ENCODE assay signal across 21 cellular contexts in genomic region chr2:16051841-16052564, GRCh38.
A peak's percentile ranks its signal among the peaks of the same experiment; 100 is the strongest.
DNase-seq lines count a peak whose midpoint lies in the region; ATAC-seq, FAIRE-seq and TF ChIP-seq lines count a peak whose summit lies in the region.
"Had no signal": no experiment of that assay in that cellular context is flagged by ENCODE, and none has a peak within 500 bp of the region (broad histone marks: within the 10 kb centered on the region; RNA-seq: fewer than 3 reads in every experiment).

No MANE protein-coding gene starts in this region.

- no peak for ATAC-seq in HG03159 (IDR thresholded peaks at IDR 0.05; ENCODE audit: unreplicated experiment)
- no peak for ATAC-seq in right cardiac atrium
- ATAC-seq: A549; CD8-positive, alpha-beta T cell had no signal

- CTCF ChIA-PET in H1 (lab: Charles Lee; ENCODE audit: partially characterized antibody) = interaction anchor here (1.2 to 2.9 kb wide), 2 partner anchors 10 to 17 kb away, joined by 3 to 19 read pairs; no protein-coding TSS in a partner anchor

- peaks cover 38% of the 10 kb centered on the region for H3K4me1 ChIP-seq in BE2C
- peaks cover 0 to 8% (median 5%) of the 10 kb centered on the region in 4 experiments; a peak in 4 of 7 replicates for H3K4me1 ChIP-seq in H1 (replicated peaks in 1 of 4; ENCODE audit: control insufficient read depth in 3 of 4, insufficient read depth in 4 of 4, low read length in 3 of 4)
- peaks cover 4% of the 10 kb centered on the region for H3K4me1 ChIP-seq in smooth muscle cell (ENCODE audit: low read depth)
- peaks cover 4% of the 10 kb centered on the region for H3K4me1 ChIP-seq in right cardiac atrium (ENCODE audit: control insufficient read depth, insufficient read depth, low read length)
- H3K4me1 ChIP-seq: A549 had no signal

- H3K23ac ChIP-seq in H1 (ENCODE audit: insufficient read length) = no peak overlapping the region

- no peak overlapping the region for H2AK5ac ChIP-seq in H1 (ENCODE audit: low read depth, low read length)

- H3K14ac ChIP-seq in H1 (ENCODE audit: insufficient read length) = no peak overlapping the region

- no peak overlapping the region for H4K5ac ChIP-seq in H1 (ENCODE audit: insufficient read length, low read depth, low read length)

- H3K79me2 ChIP-seq in H1 (ENCODE audit: control insufficient read depth in 1 of 2, insufficient read depth in 2 of 2, low read length in 2 of 2) = no peaks in the 10 kb centered on the region
- no peaks in the 10 kb centered on the region for H3K79me2 ChIP-seq in smooth muscle cell (ENCODE audit: low read depth)

- no peak for FAIRE-seq in H1 (lab: Jason Lieb, UNC)
- FAIRE-seq: A549, G401.6, GM12892 had no signal

- TF ChIP-seq CTCF in BE2C (IDR thresholded peaks at IDR 0.05; ENCODE audit: low read depth, low read length) = no peak
- TF ChIP-seq CTCF in H1 (IDR thresholded peaks at IDR 0.05; ENCODE audit: control extremely low read depth in 1 of 3, insufficient read depth in 1 of 3, low read depth in 1 of 3, low read length in 3 of 3) = no peak
- no peak for TF ChIP-seq CTCF in smooth muscle cell (IDR thresholded peaks at IDR 0.05; ENCODE audit: borderline replicate concordance, insufficient read depth, poor library complexity, severe bottlenecking)

- H2BK5ac ChIP-seq in H1 (ENCODE audit: low read depth, low read length) = no peak overlapping the region

- no peaks in the 10 kb centered on the region for H3K23me2 ChIP-seq in H1 (ENCODE audit: low read depth, low read length)

- POLR2A ChIA-PET in H1 (lab: Charles Lee; ENCODE audit: partially characterized antibody) = interaction anchor here (1.7 kb wide), 1 partner anchor 112 kb away, joined by 6 read pairs; the partner anchor contains the start of gene MYCN

- intact Hi-C loops in right cardiac atrium (cut with DNase I) = no loop called here

- H3K18ac ChIP-seq in H1 (ENCODE audit: extremely low read depth, low read length) = no peak overlapping the region

- no peak overlapping the region for H3K4me3 ChIP-seq in BE2C (ENCODE audit: low read depth, low read length)
- no peak overlapping the region for H3K4me3 ChIP-seq in H1 (ENCODE audit: extremely low read depth in 1 of 4, insufficient read depth in 2 of 4, low read depth in 3 of 4, low read length in 4 of 4)
- no peak overlapping the region for H3K4me3 ChIP-seq in smooth muscle cell
- H3K4me3 ChIP-seq in right cardiac atrium (ENCODE audit: low read length) = no peak overlapping the region
- H3K4me3 ChIP-seq: A549, BLaER1 had no signal

- no peak for TF ChIP-seq POLR2A in H1 (IDR thresholded peaks at IDR 0.05; ENCODE audit: control extremely low read depth in 1 of 2, low read depth in 2 of 2, low read length in 2 of 2)

- DNase-seq in BE2C = peak; percentile 98
- DNase-seq in SK-N-DZ (ENCODE audit: low spot score) = peak; percentile 95
- no peak for DNase-seq in H1 (ENCODE audit: low read depth in 1 of 2, low spot score in 2 of 2)
- no peak for DNase-seq in smooth muscle cell (lab: John Stamatoyannopoulos, UW; ENCODE audit: unreplicated experiment)
- no peak for DNase-seq in T1000 (lab: John Stamatoyannopoulos, UW)
- no peak for DNase-seq in right cardiac atrium
- DNase-seq: 8988T; ACHN; CD4-positive, CD25-positive, alpha-beta regulatory T cell; CD8-positive, alpha-beta T cell; DND-41; GOT3; H7; HCEC 1CT had no signal

- no peaks in the 10 kb centered on the region for H3F3A ChIP-seq in smooth muscle cell (ENCODE audit: low read depth)

- no peak for TF ChIP-seq RAD21 in H1 (IDR thresholded peaks at IDR 0.05 in 1 of 2, conservative IDR thresholded peaks at IDR 0.05 in 1 of 2; ENCODE audit: low read depth in 2 of 2, low read length in 2 of 2)

- H3K4me2 ChIP-seq in H1 (ENCODE audit: insufficient read depth in 1 of 2, low read depth in 2 of 2, low read length in 2 of 2) (no peak overlapping the region), smooth muscle cell (no peak overlapping the region)
- H3K4me2 ChIP-seq: A549, BLaER1 had no signal

- H2BK15ac ChIP-seq in H1 (ENCODE audit: low read length) = peak overlapping the region; percentile 76; the same call in 1 of the 2 replicates

- H2AFZ ChIP-seq in H1 (ENCODE audit: low read length) = no peak overlapping the region
- no peak overlapping the region for H2AFZ ChIP-seq in smooth muscle cell (ENCODE audit: low read depth)

- H3K36me3 ChIP-seq in BE2C = no peaks in the 10 kb centered on the region
- H3K36me3 ChIP-seq in H1 (ENCODE audit: control insufficient read depth in 2 of 4, insufficient read depth in 4 of 4, low read length in 3 of 4) = no peaks in the 10 kb centered on the region
- H3K36me3 ChIP-seq in smooth muscle cell (ENCODE audit: low read depth) = no peaks in the 10 kb centered on the region
- H3K36me3 ChIP-seq: BLaER1 had no signal

- no peaks in the 10 kb centered on the region for H3K79me1 ChIP-seq in H1 (ENCODE audit: low read depth, low read length)

- H3K9me3 ChIP-seq in BE2C (peaks cover 13% of the 10 kb centered on the region), H1 (ENCODE audit: insufficient read depth in 2 of 2, low read depth in 1 of 2, low read length in 1 of 2) (no peaks in the 10 kb centered on the region), smooth muscle cell (replicated peaks; ENCODE audit: low read depth) (no peaks in the 10 kb centered on the region), right cardiac atrium (ENCODE audit: control insufficient read depth, low read length) (no peaks in the 10 kb centered on the region)
- H3K9me3 ChIP-seq: A549, BLaER1, Caco-2 had no signal

- no peak for TF ChIP-seq EP300 in H1 (IDR thresholded peaks at IDR 0.05; ENCODE audit: borderline replicate concordance in 1 of 2, low read depth in 2 of 2, low read length in 2 of 2)

- H2BK12ac ChIP-seq in H1 (ENCODE audit: low read depth, low read length) = no peak overlapping the region

- no peaks in the 10 kb centered on the region for H4K20me1 ChIP-seq in H1 (replicated peaks in 1 of 2; ENCODE audit: control insufficient read depth in 1 of 2, insufficient read depth in 2 of 2, low read length in 2 of 2)
- no peaks in the 10 kb centered on the region for H4K20me1 ChIP-seq in smooth muscle cell (ENCODE audit: low read depth)
- H4K20me1 ChIP-seq: BLaER1 had no signal

- no peak overlapping the region for H4K8ac ChIP-seq in H1 (ENCODE audit: extremely low read depth, insufficient read depth, low read length)

- no peaks in the 10 kb centered on the region for H3K27me3 ChIP-seq in BE2C
- H3K27me3 ChIP-seq in H1 (replicated peaks in 1 of 4; ENCODE audit: control insufficient read depth in 3 of 4, extremely low read depth in 1 of 4, insufficient read depth in 3 of 4, low read length in 3 of 4) = no peaks in the 10 kb centered on the region
- H3K27me3 ChIP-seq in smooth muscle cell (ENCODE audit: low read depth) = no peaks in the 10 kb centered on the region
- H3K27me3 ChIP-seq in right cardiac atrium (ENCODE audit: control insufficient read depth, insufficient read depth) = no peaks in the 10 kb centered on the region
- H3K27me3 ChIP-seq: BLaER1 had no signal

- H2BK120ac ChIP-seq in H1 (replicated peaks; ENCODE audit: low read depth, low read length) = no peak overlapping the region

- no peak overlapping the region for H3K27ac ChIP-seq in H1 (ENCODE audit: low read depth, low read length)
- H3K27ac ChIP-seq in smooth muscle cell (ENCODE audit: low read depth) = peak overlapping the region; percentile 77
- H3K27ac ChIP-seq in right cardiac atrium (ENCODE audit: low read length) = no peak overlapping the region
- H3K27ac ChIP-seq: A549, BLaER1, C4-2B had no signal

- 92% methylated on average over 6 of the region's 6 CpGs; no CpG with 5 or more reads in 1 of the 2 experiments for WGBS in H1 (ENCODE audit: extremely low coverage in 1 of 2, insufficient coverage in 1 of 2, insufficient read length in 1 of 2, insufficient replicate concordance in 2 of 2, low coverage in 1 of 2, low lambda C conversion rate in 2 of 2, missing lambda C conversion rate in 1 of 2), 2 experiments
- WGBS in smooth muscle cell (ENCODE audit: low lambda C conversion rate) = 98% methylated on average over 6 of the region's 6 CpGs
- WGBS in right cardiac atrium = 94% methylated on average over 6 of the region's 6 CpGs

- no peak overlapping the region for H3K4ac ChIP-seq in H1 (replicated peaks; ENCODE audit: insufficient read length, low read depth, low read length)

- H2BK20ac ChIP-seq in H1 (ENCODE audit: low read length) = peak overlapping the region; percentile 16; the same call in 1 of the 2 replicates

- H3K56ac ChIP-seq in H1 (replicated peaks; ENCODE audit: insufficient read length, low read depth, low read length) = no peak overlapping the region

- no peak overlapping the region for H3K9ac ChIP-seq in H1 (replicated peaks in 1 of 4; ENCODE audit: extremely low read depth in 1 of 4, low read depth in 3 of 4, low read length in 3 of 4)
- no peak overlapping the region for H3K9ac ChIP-seq in smooth muscle cell (ENCODE audit: low read depth)
- H3K9ac ChIP-seq: BLaER1 had no signal

- no peak overlapping the region for H4K91ac ChIP-seq in H1 (replicated peaks; ENCODE audit: insufficient read length, low read length)

TF ChIP-seq in H1, 55 proteins besides CTCF, POLR2A, EP300 and RAD21:
- no peak for TF ChIP-seq CBX5 (IDR thresholded peaks at IDR 0.05; ENCODE audit: low read depth, low read length)
- TF ChIP-seq USF2 (IDR thresholded peaks at IDR 0.05; ENCODE audit: low read length) = no peak
- TF ChIP-seq TCF12 (IDR thresholded peaks at IDR 0.05; ENCODE audit: low read depth, low read length) = no peak
- no peak for TF ChIP-seq CREB1 (IDR thresholded peaks at IDR 0.05)
- TF ChIP-seq TAF7 (optimal IDR thresholded peaks at IDR 0.05; ENCODE audit: borderline replicate concordance, low read depth, low read length) = no peak

Comparison
In these comparisons a context has a peak if more than half of its experiments do, and no peak if none do; other contexts are left out.
1. DNase-seq: peak in BE2C (single experiment) and SK-N-DZ (single experiment); none in H1 (0 of 2), smooth muscle cell (single experiment), T1000 (single experiment) and right cardiac atrium (0 of 3).